ENCODE assay signal across 24 cellular contexts in genomic region chr9:20863910-20864309, GRCh38.
"Had no signal": no experiment of that assay in that cellular context is flagged by ENCODE, and none has a peak within 500 bp of the region (broad histone marks: within the 10 kb centered on the region; RNA-seq: fewer than 3 reads in every experiment).

No MANE protein-coding gene starts in this region.

- H3K4me3 Mint-ChIP-seq: activated CD4-positive, alpha-beta memory T cell treated with anti-CD3 and anti-CD28 coated beads for 36 hours; activated CD4-positive, alpha-beta T cell treated with anti-CD3 and anti-CD28 coated beads for 36 hours; activated T-helper 1 cell treated with anti-CD3 and anti-CD28 coated beads, Interleukin-12 subunit alpha, Interleukin-12 subunit beta, Interleukin-2, Interleukin-4 antibody, amounts not matched to agents 30 ng/mL and 10 ng/mL and 1 ng/mL, durations not matched to agents 14 hours and 24 hours and 36 hours; WTC11 had no signal

- H3K4me3 ChIP-seq: adrenal gland, hepatocyte, lower lobe of right lung, tibial artery, uterus had no signal

- ATAC-seq: activated CD4-positive, alpha-beta T cell treated with anti-CD3 and anti-CD28 coated beads for 36 hours; activated naive CD4-positive, alpha-beta T cell treated with anti-CD3 and anti-CD28 coated beads, Interleukin-2, amount 50 U/mL, for 72 hours; left cardiac atrium; lower lobe of right lung; stimulated activated naive CD8-positive, alpha-beta T cell treated with anti-CD3 and anti-CD28 coated beads, Interleukin-15, Interleukin-2, amounts not matched to agents 100 U/mL and 50 U/mL, for 24 hours; WTC11 had no signal

- H3K4me1 ChIP-seq: adrenal gland, lower lobe of right lung, tibial artery, uterus had no signal

- DNase-seq: activated CD4-positive, alpha-beta memory T cell treated with anti-CD3 and anti-CD28 coated beads for 36 hours; activated CD4-positive, alpha-beta T cell treated with anti-CD3 and anti-CD28 coated beads for 36 hours; activated gamma-delta T cell treated with Interleukin-2 at 50 U/mL for 16 hours; activated T-cell treated with anti-CD3 and anti-CD28 coated beads for 4 hours; adrenal gland; cerebellar nuclear complex; cortex of kidney; effector CD4-positive, alpha-beta T cell; left cardiac atrium; lower lobe of right lung; occipital lobe; posterior cingulate gyrus; stimulated activated CD4-positive, alpha-beta T cell treated with anti-CD3 and anti-CD28 coated beads, Interleukin-12 subunit alpha, Interleukin-12 subunit beta, amount 100 ng/mL, for 4 hours; stimulated activated CD4-positive, alpha-beta T cell treated with anti-CD3 and anti-CD28 coated beads, Interleukin-1b, Interleukin-23, amount 100 ng/mL, for 48 hours; stimulated activated CD8-positive, alpha-beta memory T cell treated with anti-CD3 and anti-CD28 coated beads, Interleukin-4, amount 100 ng/mL, for 48 hours; stimulated activated naive CD8-positive, alpha-beta T cell treated with anti-CD3 and anti-CD28 coated beads, Interleukin-15, Interleukin-2, amounts not matched to agents 100 U/mL and 50 U/mL, for 24 hours; substantia nigra; T-helper 2 cell; tibial artery; uterus had no signal

- H3K27me3 ChIP-seq: adrenal gland, hepatocyte, tibial artery, uterus had no signal

- H3K27ac ChIP-seq: adrenal gland, hepatocyte, lower lobe of right lung, tibial artery, uterus had no signal

- H3K9me3 ChIP-seq: adrenal gland, lower lobe of right lung, tibial artery, uterus had no signal

- H3K27me3 Mint-ChIP-seq: activated CD4-positive, alpha-beta memory T cell treated with anti-CD3 and anti-CD28 coated beads for 36 hours; activated CD4-positive, alpha-beta T cell treated with anti-CD3 and anti-CD28 coated beads for 36 hours had no signal

- H3K36me3 ChIP-seq: adrenal gland, lower lobe of right lung, tibial artery, uterus had no signal

- H3K27ac Mint-ChIP-seq: activated CD4-positive, alpha-beta memory T cell treated with anti-CD3 and anti-CD28 coated beads for 36 hours; activated CD4-positive, alpha-beta T cell treated with anti-CD3 and anti-CD28 coated beads for 36 hours; activated naive CD4-positive, alpha-beta T cell treated with anti-CD3 and anti-CD28 coated beads, Interleukin-2, amount 50 U/mL, for 72 hours; activated T-helper 1 cell treated with anti-CD3 and anti-CD28 coated beads, Interleukin-12 subunit alpha, Interleukin-12 subunit beta, Interleukin-2, Interleukin-4 antibody, amounts not matched to agents 30 ng/mL and 10 ng/mL and 1 ng/mL, durations not matched to agents 14 hours and 24 hours and 36 hours; WTC11 had no signal

- H3K36me3 Mint-ChIP-seq: WTC11 had no signal

- H3K9me3 Mint-ChIP-seq: activated CD4-positive, alpha-beta memory T cell treated with anti-CD3 and anti-CD28 coated beads for 36 hours; activated naive CD4-positive, alpha-beta T cell treated with anti-CD3 and anti-CD28 coated beads, Interleukin-2, amount 50 U/mL, for 72 hours; activated T-helper 1 cell treated with anti-CD3 and anti-CD28 coated beads, Interleukin-12 subunit alpha, Interleukin-12 subunit beta, Interleukin-2, Interleukin-4 antibody, amounts not matched to agents 30 ng/mL and 10 ng/mL and 1 ng/mL, durations not matched to agents 14 hours and 24 hours and 36 hours; WTC11 had no signal
